Comparison of ENCODE assay signal across 13 cellular contexts in genomic region chr3:4507010-4507596, GRCh38. TPM values are rescaled to one million over a fixed set of nuclear protein-coding genes. Genes with fewer than 3 reads are reported as not detected.
DNase-seq lines count a peak whose midpoint lies in the region; ATAC-seq and TF ChIP-seq lines count a peak whose summit lies in the region.
"Had no signal": no experiment of that assay in that cellular context is flagged by ENCODE, and none has a peak within 500 bp of the region (broad histone marks: within the 10 kb centered on the region; RNA-seq: fewer than 3 reads in every experiment).

No MANE protein-coding gene starts in this region.

- H3K4me1 ChIP-seq in adipocyte (ENCODE audit: control insufficient read depth, insufficient read depth, low read length) (peaks cover 19% of the 10 kb centered on the region), sigmoid colon (peaks cover 0 to 51% (median 46%) of the 10 kb centered on the region in 4 donors)

- peaks cover 7% of the 10 kb centered on the region for H3K27me3 ChIP-seq in adipocyte (replicated peaks; ENCODE audit: control insufficient read depth, insufficient read depth, low read length)
- no peaks in the 10 kb centered on the region for H3K27me3 ChIP-seq in sigmoid colon
- H3K27me3 ChIP-seq: heart left ventricle, transverse colon had no signal

- peak; percentile 72 for DNase-seq in adipocyte (ENCODE audit: low read depth)
- no peak for DNase-seq in sigmoid colon
- no peak for DNase-seq in NCI-H1436 treated with DMSO at 0.1 percent for 48 hours (lab: John Stamatoyannopoulos, UW)
- no peak for DNase-seq in RPMI8226
- no peak for DNase-seq in NCI-H524 treated with DMSO at 0.1 percent for 48 hours (lab: John Stamatoyannopoulos, UW)
- DNase-seq: activated CD8-positive, alpha-beta memory T cell treated with anti-CD3 and anti-CD28 coated beads, Interleukin-2, amount 50 U/mL, for 4 hours; DMS79 treated with DMSO at 0.1 percent for 48 hours; heart left ventricle; T-cell; transverse colon had no signal

- H3K9me3 ChIP-seq in adipocyte (ENCODE audit: control insufficient read depth, low read length), result no peaks in the 10 kb centered on the region
- no peaks in the 10 kb centered on the region for H3K9me3 ChIP-seq in sigmoid colon
- H3K9me3 ChIP-seq: heart left ventricle, transverse colon had no signal

- no peak overlapping the region for H3K9ac ChIP-seq in adipocyte (ENCODE audit: low read length)

- ATAC-seq in GM19351 (IDR thresholded peaks at IDR 0.05; ENCODE audit: unreplicated experiment) (peak; percentile 24), HG03196 (IDR thresholded peaks at IDR 0.05; ENCODE audit: unreplicated experiment) (peak; percentile 25), GM19455 (IDR thresholded peaks at IDR 0.05; ENCODE audit: unreplicated experiment) (no peak)
- ATAC-seq: heart left ventricle, T-cell had no signal

- H3K36me3 ChIP-seq in adipocyte (ENCODE audit: control insufficient read depth, insufficient read depth, low read length, severe bottlenecking), result no peaks in the 10 kb centered on the region
- H3K36me3 ChIP-seq in sigmoid colon, result peaks cover 0 to 3% (median 0%) of the 10 kb centered on the region in 4 donors
- H3K36me3 ChIP-seq: transverse colon had no signal

- TF ChIP-seq POLR2A in sigmoid colon (IDR thresholded peaks at IDR 0.05), result no peak

- H3K27ac ChIP-seq in sigmoid colon, result peak overlapping the region in 3 of 4 donors; percentile 82 to 90 (median 84)

- H3K4me3 ChIP-seq in adipocyte (ENCODE audit: low read length), result no peak overlapping the region
- no peak overlapping the region for H3K4me3 ChIP-seq in sigmoid colon
- H3K4me3 ChIP-seq: heart left ventricle, transverse colon had no signal

- WGBS in sigmoid colon, 2 donors, result 67 to 81% methylated on average over 5 of the region's 5 CpGs

- intact Hi-C loops in sigmoid colon (cut with DNase I), result no loop called here

- no peak for TF ChIP-seq CTCF in sigmoid colon (IDR thresholded peaks at IDR 0.05)

- TF ChIP-seq EP300 in sigmoid colon (IDR thresholded peaks at IDR 0.05), result no peak

RNA-seq across cellular contexts. Expression of gene ITPR1, which starts 14.0 kb away (rescaled TPM):
- total RNA-seq in sigmoid colon, result 100 to 1,000 TPM; 111 to 206 (median 134) TPM
- 10 to 100 TPM in 1 of 3 donors, 1 to 10 TPM in 2; 1.4 to 20.0 (median 4.2) TPM for polyA plus RNA-seq in sigmoid colon

RNA-seq across cellular contexts. Expression of gene SUMF1, which starts 40.0 kb away (rescaled TPM):
- 10 to 100 TPM; 20.2 to 57.4 (median 31.0) TPM for total RNA-seq in sigmoid colon
- 10 to 100 TPM in 2 of 3 donors, 1 to 10 TPM in 1; 8.4 to 23.3 (median 12.9) TPM for polyA plus RNA-seq in sigmoid colon
